9 cellular contexts compared by ENCODE assay signal in genomic region chr7:74084722-74085578, GRCh38. TPM values are rescaled to one million over a fixed set of nuclear protein-coding genes. Genes with fewer than 3 reads are reported as not detected.
DNase-seq lines count a peak whose midpoint lies in the region; ATAC-seq and TF ChIP-seq lines count a peak whose summit lies in the region.
"Had no signal": no experiment of that assay in that cellular context is flagged by ENCODE, and none has a peak within 500 bp of the region (broad histone marks: within the 10 kb centered on the region; RNA-seq: fewer than 3 reads in every experiment).

No MANE protein-coding gene starts in this region.

- no peaks in the 10 kb centered on the region for H3K36me3 ChIP-seq in left ventricle myocardium inferior

- intact Hi-C loops in activated B cell treated with CpG ODN at 0.5 μM for 24 hours (cut with micrococcal nuclease) (loop anchor here (2.0 to 5.0 kb wide), 2 partner anchors 16 to 202 kb away; partner anchors contain the start of gene CLIP2), left ventricle myocardium inferior (cut with micrococcal nuclease) (no loop called here)

- no peak overlapping the region for H3K27ac ChIP-seq in left ventricle myocardium inferior (replicated peaks)

- H3K27me3 Mint-ChIP-seq in activated B cell treated with CpG ODN at 0.5 μM for 24 hours = no peaks in the 10 kb centered on the region

- POLR2A ChIA-PET in activated B cell treated with CpG ODN at 0.5 μM for 24 hours (lab: Charles Lee) = interaction anchor here (0.5 to 3.7 kb wide), 7 partner anchors 9 to 136 kb away, joined by 3 to 59 read pairs (median 4); partner anchors contain the start of gene EIF4H

- ATAC-seq in activated B cell treated with CpG ODN at 0.5 μM for 24 hours (ENCODE audit: low read depth) = no peak
- no peak for ATAC-seq in stimulated activated effector memory CD8-positive, alpha-beta T cell treated with anti-CD3 and anti-CD28 coated beads, Interleukin-12 subunit alpha, Interleukin-12 subunit beta, amount 100 ng/mL, for 72 hours

- H3K4me1 ChIP-seq in left ventricle myocardium inferior = peaks cover 22% of the 10 kb centered on the region

- H3K36me3 Mint-ChIP-seq in activated B cell treated with CpG ODN at 0.5 μM for 24 hours (ENCODE audit: low read depth) = peaks cover 16% of the 10 kb centered on the region
- H3K36me3 Mint-ChIP-seq in stimulated activated effector memory CD8-positive, alpha-beta T cell treated with anti-CD3 and anti-CD28 coated beads, Interleukin-12 subunit alpha, Interleukin-12 subunit beta, amount 100 ng/mL, for 72 hours = peaks cover 42% of the 10 kb centered on the region

- peak overlapping the region; percentile 53 for H3K27ac Mint-ChIP-seq in activated B cell treated with CpG ODN at 0.5 μM for 24 hours
- peak overlapping the region; percentile 85 for H3K27ac Mint-ChIP-seq in stimulated activated effector memory CD8-positive, alpha-beta T cell treated with anti-CD3 and anti-CD28 coated beads, Interleukin-12 subunit alpha, Interleukin-12 subunit beta, amount 100 ng/mL, for 72 hours

- no peaks in the 10 kb centered on the region for H3K9me3 Mint-ChIP-seq in activated B cell treated with CpG ODN at 0.5 μM for 24 hours
- no peaks in the 10 kb centered on the region for H3K9me3 Mint-ChIP-seq in stimulated activated effector memory CD8-positive, alpha-beta T cell treated with anti-CD3 and anti-CD28 coated beads, Interleukin-12 subunit alpha, Interleukin-12 subunit beta, amount 100 ng/mL, for 72 hours

- TF ChIP-seq CTCF in HFF-Myc (IDR thresholded peaks at IDR 0.05; ENCODE audit: low read depth, low read length, missing control alignments) = no peak
- no peak for TF ChIP-seq CTCF in activated B cell treated with CpG ODN at 0.5 μM for 24 hours (IDR thresholded peaks at IDR 0.05)
- TF ChIP-seq CTCF in left ventricle myocardium inferior (IDR thresholded peaks at IDR 0.05; ENCODE audit: borderline replicate concordance) = no peak

- H3K27me3 ChIP-seq in left ventricle myocardium inferior (ENCODE audit: low read depth) = no peaks in the 10 kb centered on the region

- H3K9me3 ChIP-seq in left ventricle myocardium inferior (replicated peaks) = no peaks in the 10 kb centered on the region

- H3K4me1 Mint-ChIP-seq in activated B cell treated with CpG ODN at 0.5 μM for 24 hours = peaks cover 7% of the 10 kb centered on the region
- H3K4me1 Mint-ChIP-seq in stimulated activated effector memory CD8-positive, alpha-beta T cell treated with anti-CD3 and anti-CD28 coated beads, Interleukin-12 subunit alpha, Interleukin-12 subunit beta, amount 100 ng/mL, for 72 hours = peaks cover 30% of the 10 kb centered on the region

- H3K4me3 Mint-ChIP-seq in activated B cell treated with CpG ODN at 0.5 μM for 24 hours = peak overlapping the region; percentile 84
- peak overlapping the region; percentile 89 for H3K4me3 Mint-ChIP-seq in stimulated activated effector memory CD8-positive, alpha-beta T cell treated with anti-CD3 and anti-CD28 coated beads, Interleukin-12 subunit alpha, Interleukin-12 subunit beta, amount 100 ng/mL, for 72 hours

- CTCF ChIA-PET in activated B cell treated with CpG ODN at 0.5 μM for 24 hours (lab: Charles Lee) = no interaction called here

- DNase-seq in HFF-Myc (ENCODE audit: extremely low read depth, low read depth) (no peak), activated B cell treated with CpG ODN at 0.5 μM for 24 hours (no peak), left ventricle myocardium inferior (no peak), SK-N-DZ (ENCODE audit: low spot score) (no peak), NCI-H446 treated with DMSO at 0.1 percent for 48 hours (lab: John Stamatoyannopoulos, UW) (no peak), GM03348 (ENCODE audit: low spot score) (no peak)
- no peak for DNase-seq in stimulated activated effector memory CD8-positive, alpha-beta T cell treated with anti-CD3 and anti-CD28 coated beads, Interleukin-12 subunit alpha, Interleukin-12 subunit beta, amount 100 ng/mL, for 72 hours (ENCODE audit: low spot score in 2 of 2)
- DNase-seq in stimulated activated CD4-positive, alpha-beta T cell treated with anti-CD3 and anti-CD28 coated beads, Interleukin-1b, Interleukin-23, amount 100 ng/mL, for 48 hours = no peak

- peak overlapping the region; percentile 68 for H3K4me3 ChIP-seq in HFF-Myc (replicated peaks; ENCODE audit: low read depth, low read length)
- H3K4me3 ChIP-seq in left ventricle myocardium inferior = peak overlapping the region; percentile 87

RNA-seq across cellular contexts. Expression of gene LIMK1, which starts 1.3 kb away (rescaled TPM):
- total RNA-seq in activated B cell treated with CpG ODN at 0.5 μM for 24 hours (59.6 and 62.7 TPM in 2 replicates), left ventricle myocardium inferior (10.1 TPM)
- polyA plus RNA-seq in SK-N-DZ (2014; cell fraction: cytosol; rRNA removed) = 16.3 and 21.9 TPM in 2 replicates
- polyA plus RNA-seq in SK-N-DZ (2014; cell fraction: nucleus; rRNA removed) = 17.3 and 18.2 TPM in 2 replicates

RNA-seq across cellular contexts. Expression of gene ELN, which starts 57.0 kb away (rescaled TPM):
- total RNA-seq in activated B cell treated with CpG ODN at 0.5 μM for 24 hours (not detected in 2 replicates), left ventricle myocardium inferior (51.6 TPM)
- 0.77 and 1.3 TPM in 2 replicates for polyA plus RNA-seq in SK-N-DZ (2014; cell fraction: cytosol; rRNA removed)
- 0.49 and 0.69 TPM in 2 replicates for polyA plus RNA-seq in SK-N-DZ (2014; cell fraction: nucleus; rRNA removed)
- total RNA-seq: NCI-H460 had no signal

Comparison
In these comparisons a context has a peak if more than half of its experiments do, and no peak if none do; other contexts are left out.
1. RNA of gene ELN, which starts 57.0 kb away (total RNA-seq): 51.6 TPM in left ventricle myocardium inferior (single experiment); not detected in activated B cell treated with CpG ODN at 0.5 μM for 24 hours; every median in the first group is over 10 times any median in the second.